23 cellular contexts compared by ENCODE assay signal in genomic region chr10:89338717-89339116, GRCh38. TPM values are rescaled to one million over a fixed set of nuclear protein-coding genes. Genes with fewer than 3 reads are reported as not detected.
DNase-seq lines count a peak whose midpoint lies in the region; ATAC-seq, FAIRE-seq and TF ChIP-seq lines count a peak whose summit lies in the region.
"Had no signal": no experiment of that assay in that cellular context is flagged by ENCODE, and none has a peak within 500 bp of the region (broad histone marks: within the 10 kb centered on the region; RNA-seq: fewer than 3 reads in every experiment).

No MANE protein-coding gene starts in this region.

- no peak overlapping the region for H2AFZ ChIP-seq in K562 (ENCODE audit: low read depth, low read length)
- H2AFZ ChIP-seq: GM23338 had no signal

- FAIRE-seq in A549 (lab: Jason Lieb, UNC) (no peak), K562 (lab: Jason Lieb, UNC) (no peak)
- FAIRE-seq: D721Med, GM18507, HTR-8/SVneo had no signal

- H3K4ac ChIP-seq in mesendoderm (ENCODE audit: low read depth, low read length) = no peak overlapping the region

- H3K56ac ChIP-seq in mesendoderm (ENCODE audit: low read length) = no peak overlapping the region

- H2BK5ac ChIP-seq in mesendoderm (ENCODE audit: low read length) = no peak overlapping the region

- no peak overlapping the region for H2AK5ac ChIP-seq in mesendoderm (ENCODE audit: low read length)

- no peak overlapping the region for H3K4me3 Mint-ChIP-seq in stimulated activated effector memory CD8-positive, alpha-beta T cell treated with anti-CD3 and anti-CD28 coated beads, Interleukin-12 subunit alpha, Interleukin-12 subunit beta, amount 100 ng/mL, for 72 hours
- H3K4me3 Mint-ChIP-seq: CD4-positive, CD25-positive, alpha-beta regulatory T cell; GM23338; HFFc6 had no signal

- H3K36me3 ChIP-seq in K562 (ENCODE audit: control insufficient read depth, insufficient read depth, low read length) (no peaks in the 10 kb centered on the region), mesendoderm (ENCODE audit: control insufficient read depth, insufficient read depth, low read length) (no peaks in the 10 kb centered on the region), left lung (peaks cover 0 to 53% of the 10 kb centered on the region in 2 donors)
- H3K36me3 ChIP-seq: HAP-1 had no signal

- H3K4me2 ChIP-seq in A549 (no peak overlapping the region), K562 (ENCODE audit: insufficient read depth, low read length) (no peak overlapping the region), mesendoderm (ENCODE audit: low read length) (no peak overlapping the region)
- H3K4me2 ChIP-seq: BLaER1, GM23338, KMS-11, SK-N-SH had no signal

- peak overlapping the region; percentile 51 for H3K18ac ChIP-seq in mesendoderm (ENCODE audit: low read length)

- TF ChIP-seq EP300 in A549 (IDR thresholded peaks at IDR 0.05) = no peak
- no peak for TF ChIP-seq EP300 in K562 (IDR thresholded peaks at IDR 0.05; ENCODE audit: low read length)

- H3K4me1 ChIP-seq in A549 (peaks cover 12% of the 10 kb centered on the region), K562 (replicated peaks in 1 of 2; ENCODE audit: control insufficient read depth in 2 of 2, insufficient read depth in 2 of 2, low read length in 2 of 2) (peaks cover 0 to 2% of the 10 kb centered on the region in 2 experiments; a peak in 2 of 5 replicates), mesendoderm (ENCODE audit: control insufficient read depth, low read depth, low read length) (peaks cover 7% of the 10 kb centered on the region), left lung (peaks cover 8 to 37% of the 10 kb centered on the region in 2 donors)

- in situ Hi-C loops in K562 (cut with MboI) = no loop called here

- no peaks in the 10 kb centered on the region for H3K79me2 ChIP-seq in K562 (ENCODE audit: control insufficient read depth, insufficient read depth, low read length)
- H3K79me2 ChIP-seq in mesendoderm (ENCODE audit: control insufficient read depth, insufficient read depth, low read length) = no peaks in the 10 kb centered on the region

- peaks cover 13% of the 10 kb centered on the region for H3K36me3 Mint-ChIP-seq in stimulated activated effector memory CD8-positive, alpha-beta T cell treated with anti-CD3 and anti-CD28 coated beads, Interleukin-12 subunit alpha, Interleukin-12 subunit beta, amount 100 ng/mL, for 72 hours

- ATAC-seq in A549 (no peak), K562 (no peak), left lung (no peak)
- ATAC-seq in stimulated activated effector memory CD8-positive, alpha-beta T cell treated with anti-CD3 and anti-CD28 coated beads, Interleukin-12 subunit alpha, Interleukin-12 subunit beta, amount 100 ng/mL, for 72 hours = no peak
- ATAC-seq: GM23338 had no signal

- TF ChIP-seq RAD21 in A549 (conservative IDR thresholded peaks at IDR 0.05 in 1 of 2, IDR thresholded peaks at IDR 0.05 in 1 of 2) = no peak
- no peak for TF ChIP-seq RAD21 in K562 (CRISPR knock-in tag; conservative IDR thresholded peaks at IDR 0.05 in 1 of 2, IDR thresholded peaks at IDR 0.05 in 1 of 2)

- H3K27ac ChIP-seq in A549 (no peak overlapping the region), K562 (ENCODE audit: extremely low read depth, low read depth, low read length) (no peak overlapping the region), mesendoderm (ENCODE audit: low read depth, low read length) (no peak overlapping the region), left lung (no peak overlapping the region)
- H3K27ac ChIP-seq: BLaER1, KMS-11 had no signal

- no peak overlapping the region for H3K27ac Mint-ChIP-seq in stimulated activated effector memory CD8-positive, alpha-beta T cell treated with anti-CD3 and anti-CD28 coated beads, Interleukin-12 subunit alpha, Interleukin-12 subunit beta, amount 100 ng/mL, for 72 hours
- H3K27ac Mint-ChIP-seq: CD4-positive, CD25-positive, alpha-beta regulatory T cell; GM23338; HFFc6 had no signal

- H3K23ac ChIP-seq in mesendoderm (ENCODE audit: low read length) = no peak overlapping the region

- no peak overlapping the region for H4K8ac ChIP-seq in mesendoderm (ENCODE audit: low read depth, low read length)

- WGBS in A549 (ENCODE audit: missing lambda C conversion rate) = 96% methylated on average over 3 of the region's 3 CpGs
- 65% methylated on average over 3 of the region's 3 CpGs for WGBS in K562 (ENCODE audit: insufficient coverage, low coverage, missing lambda C conversion rate)
- no CpG with 5 or more reads among the region's 3 CpGs for WGBS in mesendoderm (ENCODE audit: extremely low coverage, insufficient coverage, low lambda C conversion rate)

- H2BK120ac ChIP-seq in mesendoderm (ENCODE audit: low read depth, low read length) = no peak overlapping the region

- no peak for TF ChIP-seq CTCF in A549 (IDR thresholded peaks at IDR 0.05)
- no peak for TF ChIP-seq CTCF in K562 (IDR thresholded peaks at IDR 0.05 in 2 of 3, conservative IDR thresholded peaks at IDR 0.05 in 1 of 3; ENCODE audit: insufficient read depth in 2 of 3, low read depth in 1 of 3, low read length in 3 of 3)
- no peak for TF ChIP-seq CTCF in left lung (IDR thresholded peaks at IDR 0.05)

- POLR2A ChIA-PET in A549 (lab: Yijun Ruan, JAX) = no interaction called here
- POLR2A ChIA-PET in K562 (lab: Yijun Ruan, JAX) = no interaction called here

- no peak overlapping the region for H4K5ac ChIP-seq in mesendoderm (ENCODE audit: low read length)

- H3K9ac ChIP-seq in K562 (ENCODE audit: insufficient read depth in 1 of 2, low read depth in 2 of 2, low read length in 2 of 2) (no peak overlapping the region), mesendoderm (ENCODE audit: low read length) (no peak overlapping the region)
- H3K9ac ChIP-seq: BLaER1, KMS-11, SK-N-SH had no signal

- no peak for TF ChIP-seq POLR2A in A549 (IDR thresholded peaks at IDR 0.05; ENCODE audit: low read length)
- no peak for TF ChIP-seq POLR2A in K562 (conservative IDR thresholded peaks at IDR 0.05)

- H3K4me1 Mint-ChIP-seq in stimulated activated effector memory CD8-positive, alpha-beta T cell treated with anti-CD3 and anti-CD28 coated beads, Interleukin-12 subunit alpha, Interleukin-12 subunit beta, amount 100 ng/mL, for 72 hours = peaks cover 20% of the 10 kb centered on the region

- H4K20me1 ChIP-seq in K562 (replicated peaks; ENCODE audit: control insufficient read depth, insufficient read depth, low read length) = no peaks in the 10 kb centered on the region
- H4K20me1 ChIP-seq: BLaER1 had no signal

- no peak overlapping the region for H3K4me3 ChIP-seq in A549
- H3K4me3 ChIP-seq in K562 = no peak overlapping the region
- H3K4me3 ChIP-seq in mesendoderm (ENCODE audit: low read length) = no peak overlapping the region
- no peak overlapping the region for H3K4me3 ChIP-seq in left lung
- H3K4me3 ChIP-seq: BLaER1, GM23338, HAP-1 had no signal

- DNase-seq in A549 (ENCODE audit: low read depth in 1 of 2, low spot score in 1 of 2) (no peak), K562 (ENCODE audit: extremely low read depth in 1 of 4, low spot score in 3 of 4) (no peak), mesendoderm (no peak), left lung (no peak), cerebellum (ENCODE audit: low spot score) (no peak)
- DNase-seq in stimulated activated effector memory CD8-positive, alpha-beta T cell treated with anti-CD3 and anti-CD28 coated beads, Interleukin-12 subunit alpha, Interleukin-12 subunit beta, amount 100 ng/mL, for 72 hours (ENCODE audit: low spot score in 2 of 2) = no peak
- DNase-seq: 8988T; CD4-positive, CD25-positive, alpha-beta regulatory T cell; HFFc6; MM.1S; NCI-H2029; NCI-H446; NCI-H524 treated with DMSO at 0.1 percent for 48 hours; NCI-H774; SK-N-SH had no signal

- H3K9me3 ChIP-seq in A549 (no peaks in the 10 kb centered on the region), K562 (replicated peaks; ENCODE audit: control insufficient read depth, insufficient read depth, low read depth, low read length) (no peaks in the 10 kb centered on the region), left lung (no peaks in the 10 kb centered on the region)
- H3K9me3 ChIP-seq: HAP-1, SK-N-SH had no signal

- H3K9me3 Mint-ChIP-seq in stimulated activated effector memory CD8-positive, alpha-beta T cell treated with anti-CD3 and anti-CD28 coated beads, Interleukin-12 subunit alpha, Interleukin-12 subunit beta, amount 100 ng/mL, for 72 hours = no peaks in the 10 kb centered on the region
- H3K9me3 Mint-ChIP-seq: CD4-positive, CD25-positive, alpha-beta regulatory T cell; GM23338 had no signal

- CTCF ChIA-PET in A549 (lab: Yijun Ruan, JAX) = interaction anchor here (1.0 to 3.0 kb wide), 2 partner anchors 10 to 31 kb away, joined by 3 to 8 read pairs; no protein-coding TSS in a partner anchor
- CTCF ChIA-PET in K562 (lab: Yijun Ruan, JAX; ENCODE audit: low intra/inter-chr PET ratio) = no interaction called here

- H3K27me3 ChIP-seq in K562 (ENCODE audit: control insufficient read depth in 2 of 2, insufficient read depth in 2 of 2, low read length in 2 of 2) (no peaks in the 10 kb centered on the region), mesendoderm (ENCODE audit: insufficient read depth, low read length, poor library complexity) (no peaks in the 10 kb centered on the region), left lung (no peaks in the 10 kb centered on the region)
- H3K27me3 ChIP-seq: BLaER1 had no signal

- no TSS peak for BruUV-seq in K562 (replicated peaks; lab: Mats Ljungman, UMichigan)

- intact Hi-C loops in K562 (cut with micrococcal nuclease) (no loop called here), left lung (cut with DNase I) (no loop called here)

- no peaks in the 10 kb centered on the region for H3K9me1 ChIP-seq in K562 (ENCODE audit: control insufficient read depth, insufficient read depth, low read length)

- H2BK15ac ChIP-seq in mesendoderm (replicated peaks; ENCODE audit: low read depth) = no peak overlapping the region

- no peaks in the 10 kb centered on the region for H3K79me1 ChIP-seq in mesendoderm (ENCODE audit: low read length)

RNA-seq across cellular contexts. Expression of gene IFIT3, which starts 10.9 kb away (rescaled TPM):
- polyA plus RNA-seq in A549 (2011; rRNA removed) (1.5 and 1.6 TPM in 2 replicates), A549 (2017; fragmentation: RNase III; extraction: RNeasy Plus Mini Kit Qiagen cat#74134 plus additional on column Dnase treatment) (2.1 to 2.4 TPM (median 2.2 TPM) in 3 replicates), K562 (2011; rRNA removed) (0.35 and 0.55 TPM in 2 replicates), K562 (2014; fragmentation: Illumina TruSeq; extraction: Trizol) (0.84 and 1.1 TPM in 2 replicates), K562 (2014; fragmentation: Nextera tagmentation; extraction: Ambion mirVana) (under 1 TPM; 0.23 to 0.83 TPM), K562 (2014; rRNA removed) (0.58 and 0.77 TPM in 2 replicates)
- polyA plus RNA-seq in A549 (2012; cell fraction: cytosol; rRNA removed) = 0.33 and 0.36 TPM in 2 replicates
- polyA plus RNA-seq in A549 (2012; cell fraction: nucleus; rRNA removed) = 0.16 and 0.18 TPM in 2 replicates
- 0.10 and 0.41 TPM in 2 replicates for polyA minus RNA-seq in A549 (2011; rRNA and poly(A)+ RNA removed)
- 0.14 and 0.16 TPM in 2 replicates for total RNA-seq in K562 (2011; cell fraction: chromatin; rRNA removed; ENCODE audit: low replicate concordance)
- 0.13 and 0.17 TPM in 2 replicates for total RNA-seq in K562 (2011; cell fraction: nucleolus; rRNA removed)
- total RNA-seq in K562 (2011; cell fraction: nucleoplasm; rRNA removed) = 0.22 TPM in 1 of 2 replicates, not detected in the other
- total RNA-seq in K562 (2014; rRNA removed) (0.59 and 1.0 TPM in 2 replicates), K562 (2014; rRNA removed; fragmentation: Illumina TruSeq; extraction: Trizol) (1.2 and 1.4 TPM in 2 replicates), K562 (2015; rRNA removed; fragmentation: Illumina TruSeq; extraction: Trizol) (1.7 and 2.2 TPM in 2 replicates), K562 (2021) (0.69 TPM in 2 replicates), left lung (10 to 100 TPM; 36.2 to 48.9 TPM), cerebellum (2.4 TPM)
- 0.07 and 0.25 TPM in 2 replicates for polyA plus RNA-seq in K562 (2011; cell fraction: cytosol; rRNA removed)
- polyA plus RNA-seq in K562 (2011; cell fraction: nucleus; rRNA removed) = 0.08 TPM in 1 of 2 replicates, not detected in the other
- polyA plus RNA-seq in K562 (2012) = 1.4 and 3.3 TPM in 2 replicates
- 0.21 and 0.84 TPM in 2 replicates for polyA minus RNA-seq in K562 (2011; rRNA and poly(A)+ RNA removed)
- polyA minus RNA-seq in K562 (2011; cell fraction: cytosol; rRNA and poly(A)+ RNA removed) = not detected in 2 replicates
- 0.13 and 0.22 TPM in 2 replicates for polyA minus RNA-seq in K562 (2011; cell fraction: nucleus; rRNA and poly(A)+ RNA removed)
- 5.0 TPM for polyA plus RNA-seq in mesendoderm (2013, experiment 1 of 2)
- 4.9 TPM for polyA plus RNA-seq in mesendoderm (2013, experiment 2 of 2)

RNA-seq across cellular contexts. Expression of gene IFIT2, which starts 36.9 kb away (rescaled TPM):
- polyA plus RNA-seq in A549 (2011; rRNA removed) = 0.81 and 1.1 TPM in 2 replicates
- 0.12 and 0.13 TPM in 2 replicates for polyA plus RNA-seq in A549 (2012; cell fraction: cytosol; rRNA removed)
- 0.04 and 0.06 TPM in 2 replicates for polyA plus RNA-seq in A549 (2012; cell fraction: nucleus; rRNA removed)
- polyA plus RNA-seq in A549 (2017; fragmentation: RNase III; extraction: RNeasy Plus Mini Kit Qiagen cat#74134 plus additional on column Dnase treatment) = 0.75 to 0.94 TPM (median 0.77 TPM) in 3 replicates
- polyA minus RNA-seq in A549 (2011; rRNA and poly(A)+ RNA removed) = 0.29 and 0.50 TPM in 2 replicates
- not detected in 2 replicates for total RNA-seq in K562 (2011; cell fraction: chromatin; rRNA removed; ENCODE audit: low replicate concordance)
- not detected in 2 replicates for total RNA-seq in K562 (2011; cell fraction: nucleolus; rRNA removed)
- total RNA-seq in K562 (2011; cell fraction: nucleoplasm; rRNA removed) = not detected in 2 replicates
- 0.09 TPM in 1 of 2 replicates, not detected in the other for total RNA-seq in K562 (2014; rRNA removed)
- total RNA-seq in K562 (2014; rRNA removed; fragmentation: Illumina TruSeq; extraction: Trizol) = 0.10 and 0.18 TPM in 2 replicates
- total RNA-seq in K562 (2015; rRNA removed; fragmentation: Illumina TruSeq; extraction: Trizol) = 0.25 and 0.26 TPM in 2 replicates
- 0.11 TPM in 2 replicates for total RNA-seq in K562 (2021)
- 0.03 TPM in 1 of 2 replicates, not detected in the other for polyA plus RNA-seq in K562 (2011; rRNA removed)
- 0.01 TPM in 1 of 2 replicates, not detected in the other for polyA plus RNA-seq in K562 (2011; cell fraction: cytosol; rRNA removed)
- polyA plus RNA-seq in K562 (2011; cell fraction: nucleus; rRNA removed) = not detected in 2 replicates
- 0.10 and 0.30 TPM in 2 replicates for polyA plus RNA-seq in K562 (2012)
- polyA plus RNA-seq in K562 (2014; fragmentation: Illumina TruSeq; extraction: Trizol) = 0.03 and 0.08 TPM in 2 replicates
- polyA plus RNA-seq in K562 (2014; fragmentation: Nextera tagmentation; extraction: Ambion mirVana) = under 1 TPM; 0.08 to 0.14 TPM
- polyA plus RNA-seq in K562 (2014; rRNA removed) = 0.09 TPM in 1 of 2 replicates, not detected in the other
- polyA minus RNA-seq in K562 (2011; rRNA and poly(A)+ RNA removed) = 0.11 TPM in 1 of 2 replicates, not detected in the other
- not detected in 2 replicates for polyA minus RNA-seq in K562 (2011; cell fraction: cytosol; rRNA and poly(A)+ RNA removed)
- 0.11 TPM in 1 of 2 replicates, not detected in the other for polyA minus RNA-seq in K562 (2011; cell fraction: nucleus; rRNA and poly(A)+ RNA removed)
- 2.3 TPM for polyA plus RNA-seq in mesendoderm (2013, experiment 1 of 2)
- polyA plus RNA-seq in mesendoderm (2013, experiment 2 of 2) = 2.3 TPM
- total RNA-seq in left lung = 10 to 100 TPM; 18.7 to 26.1 TPM
- total RNA-seq in cerebellum = 3.4 TPM
- total RNA-seq: GM23338 had no signal

RNA-seq across cellular contexts. Expression of gene IFIT1B, which starts 39.1 kb away (rescaled TPM):
- not detected in 2 replicates for polyA plus RNA-seq in A549 (2011; rRNA removed)
- polyA plus RNA-seq in A549 (2012; cell fraction: cytosol; rRNA removed) = not detected in 2 replicates
- polyA plus RNA-seq in A549 (2012; cell fraction: nucleus; rRNA removed) = not detected in 2 replicates
- polyA plus RNA-seq in A549 (2017; fragmentation: RNase III; extraction: RNeasy Plus Mini Kit Qiagen cat#74134 plus additional on column Dnase treatment) = not detected in 3 replicates
- not detected in 2 replicates for polyA minus RNA-seq in A549 (2011; rRNA and poly(A)+ RNA removed)
- not detected in 2 replicates for total RNA-seq in K562 (2011; cell fraction: chromatin; rRNA removed; ENCODE audit: low replicate concordance)
- total RNA-seq in K562 (2011; cell fraction: nucleolus; rRNA removed) = not detected in 2 replicates
- total RNA-seq in K562 (2011; cell fraction: nucleoplasm; rRNA removed) = not detected in 2 replicates
- not detected in 2 replicates for total RNA-seq in K562 (2014; rRNA removed)
- total RNA-seq in K562 (2014; rRNA removed; fragmentation: Illumina TruSeq; extraction: Trizol) = not detected in 2 replicates
- total RNA-seq in K562 (2015; rRNA removed; fragmentation: Illumina TruSeq; extraction: Trizol) = not detected in 2 replicates
- not detected in 2 replicates for total RNA-seq in K562 (2021)
- polyA plus RNA-seq in K562 (2011; rRNA removed) = not detected in 2 replicates
- not detected in 2 replicates for polyA plus RNA-seq in K562 (2011; cell fraction: cytosol; rRNA removed)
- polyA plus RNA-seq in K562 (2011; cell fraction: nucleus; rRNA removed) = not detected in 2 replicates
- polyA plus RNA-seq in K562 (2012) = not detected in 2 replicates
- polyA plus RNA-seq in K562 (2014; fragmentation: Illumina TruSeq; extraction: Trizol) = not detected in 2 replicates
- not detected for polyA plus RNA-seq in K562 (2014; fragmentation: Nextera tagmentation; extraction: Ambion mirVana)
- not detected in 2 replicates for polyA plus RNA-seq in K562 (2014; rRNA removed)
- polyA minus RNA-seq in K562 (2011; rRNA and poly(A)+ RNA removed) = not detected in 2 replicates
- polyA minus RNA-seq in K562 (2011; cell fraction: cytosol; rRNA and poly(A)+ RNA removed) = not detected in 2 replicates
- not detected in 2 replicates for polyA minus RNA-seq in K562 (2011; cell fraction: nucleus; rRNA and poly(A)+ RNA removed)
- polyA plus RNA-seq in mesendoderm (2013, experiment 1 of 2) = not detected
- 0.03 TPM for polyA plus RNA-seq in mesendoderm (2013, experiment 2 of 2)
- not detected for total RNA-seq in left lung
- total RNA-seq in cerebellum = 0.82 TPM
- total RNA-seq: CD4-positive, CD25-positive, alpha-beta regulatory T cell; GM23338; HFFc6 had no signal
- polyA plus RNA-seq: AG04450 had no signal

RNA-seq across cellular contexts. Expression of gene IFIT1, which starts 53.7 kb away (rescaled TPM):
- 2.0 and 2.5 TPM in 2 replicates for polyA plus RNA-seq in A549 (2011; rRNA removed)
- polyA plus RNA-seq in A549 (2012; cell fraction: cytosol; rRNA removed) = 0.40 and 0.52 TPM in 2 replicates
- 0.14 and 0.24 TPM in 2 replicates for polyA plus RNA-seq in A549 (2012; cell fraction: nucleus; rRNA removed)
- polyA plus RNA-seq in A549 (2017; fragmentation: RNase III; extraction: RNeasy Plus Mini Kit Qiagen cat#74134 plus additional on column Dnase treatment) = 2.1 to 3.7 TPM (median 2.8 TPM) in 3 replicates
- polyA minus RNA-seq in A549 (2011; rRNA and poly(A)+ RNA removed) = 0.17 and 0.29 TPM in 2 replicates
- total RNA-seq in K562 (2011; cell fraction: chromatin; rRNA removed; ENCODE audit: low replicate concordance) = not detected in 2 replicates
- not detected in 2 replicates for total RNA-seq in K562 (2011; cell fraction: nucleolus; rRNA removed)
- total RNA-seq in K562 (2011; cell fraction: nucleoplasm; rRNA removed) = not detected in 2 replicates
- total RNA-seq in K562 (2014; rRNA removed) = 0.09 TPM in 1 of 2 replicates, not detected in the other
- 0.13 and 0.18 TPM in 2 replicates for total RNA-seq in K562 (2014; rRNA removed; fragmentation: Illumina TruSeq; extraction: Trizol)
- total RNA-seq in K562 (2015; rRNA removed; fragmentation: Illumina TruSeq; extraction: Trizol) = 0.23 and 0.40 TPM in 2 replicates
- total RNA-seq in K562 (2021) = 0.09 and 0.25 TPM in 2 replicates
- 0.06 and 0.07 TPM in 2 replicates for polyA plus RNA-seq in K562 (2011; rRNA removed)
- 0.04 TPM in 1 of 2 replicates, not detected in the other for polyA plus RNA-seq in K562 (2011; cell fraction: cytosol; rRNA removed)
- not detected in 2 replicates for polyA plus RNA-seq in K562 (2011; cell fraction: nucleus; rRNA removed)
- polyA plus RNA-seq in K562 (2012) = 0.08 and 0.14 TPM in 2 replicates
- 0.10 and 0.18 TPM in 2 replicates for polyA plus RNA-seq in K562 (2014; fragmentation: Illumina TruSeq; extraction: Trizol)
- under 1 TPM; 0.18 TPM for polyA plus RNA-seq in K562 (2014; fragmentation: Nextera tagmentation; extraction: Ambion mirVana)
- polyA plus RNA-seq in K562 (2014; rRNA removed) = 0.03 TPM in 1 of 2 replicates, not detected in the other
- 0.09 TPM in 1 of 2 replicates, not detected in the other for polyA minus RNA-seq in K562 (2011; rRNA and poly(A)+ RNA removed)
- not detected in 2 replicates for polyA minus RNA-seq in K562 (2011; cell fraction: cytosol; rRNA and poly(A)+ RNA removed)
- not detected in 2 replicates for polyA minus RNA-seq in K562 (2011; cell fraction: nucleus; rRNA and poly(A)+ RNA removed)
- polyA plus RNA-seq in mesendoderm (2013, experiment 1 of 2) = 2.2 TPM
- polyA plus RNA-seq in mesendoderm (2013, experiment 2 of 2) = 2.2 TPM
- 10 to 100 TPM; 30.7 to 34.8 TPM for total RNA-seq in left lung
- 5.1 TPM for total RNA-seq in cerebellum

Comparison
In these comparisons a context has a peak if more than half of its experiments do, and no peak if none do; other contexts are left out.
1. RNA of gene IFIT3, which starts 10.9 kb away (total RNA-seq): 36.2 to 48.9 TPM in left lung; 2.4 TPM in cerebellum (single experiment) and 0.13 to 2.2 TPM in K562; every median in the first group is over 10 times any median in the second.
2. Of the 35 proteins assayed by ChIP-seq in both K562 and A549: peak only in K562: none; only in A549: none; in both: MAFK; in neither: 34.